20 cellular contexts compared by ENCODE assay signal in the genomic region with DNA sequence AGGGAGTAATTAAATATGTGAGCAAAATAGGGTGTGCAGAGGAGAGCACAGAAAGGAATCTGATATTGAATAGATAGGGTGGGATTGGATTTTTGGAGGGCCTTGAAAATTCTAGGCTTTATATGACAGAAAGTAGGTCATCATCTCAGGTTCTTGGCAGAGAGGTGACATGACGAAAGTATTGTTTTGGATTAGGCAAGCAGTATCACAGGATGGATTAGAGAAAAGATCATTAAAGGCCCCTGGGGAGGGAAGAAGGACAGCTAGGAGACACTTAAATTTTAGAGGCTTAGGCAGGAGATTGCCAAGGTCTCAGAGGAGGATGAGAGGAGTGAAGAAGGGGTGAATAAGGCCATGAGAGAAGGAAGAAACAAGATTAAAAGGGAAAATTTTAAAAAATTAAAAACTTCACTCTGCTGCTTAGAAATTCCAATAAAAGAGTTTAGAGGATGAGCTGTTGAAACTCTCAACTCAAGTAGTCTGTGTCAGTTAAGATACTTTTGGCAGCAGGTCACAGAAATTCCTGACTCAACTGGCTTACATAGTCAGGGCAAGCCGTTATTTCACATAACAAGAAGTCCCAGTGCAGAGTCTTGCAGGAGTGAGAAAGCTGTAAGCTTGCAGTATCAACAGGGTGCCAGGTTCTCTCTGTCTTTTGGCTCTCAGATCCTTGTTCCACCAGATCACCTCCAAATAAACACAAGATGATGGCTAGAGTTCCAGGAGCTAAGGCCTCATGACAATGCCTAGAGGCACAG. TPM values are rescaled to one million over a fixed set of nuclear protein-coding genes. Genes with fewer than 3 reads are reported as not detected.
A peak's percentile ranks its signal among the peaks of the same experiment; 100 is the strongest.
DNase-seq lines count a peak whose midpoint lies in the region; ATAC-seq, FAIRE-seq and TF ChIP-seq lines count a peak whose summit lies in the region.
"Had no signal": no experiment of that assay in that cellular context is flagged by ENCODE, and none has a peak within 500 bp of the region (broad histone marks: within the 10 kb centered on the region; RNA-seq: fewer than 3 reads in every experiment).

No MANE protein-coding gene starts in this region.

- H3K9me3 Mint-ChIP-seq in Calu3 (ENCODE audit: low read depth, unreplicated experiment) = peaks cover 3% of the 10 kb centered on the region

- H3K4me2 ChIP-seq in A549 = peak overlapping the region; percentile 30; the same call in 2 of the 3 replicates

- no peak for TF ChIP-seq RAD21 in A549 (conservative IDR thresholded peaks at IDR 0.05 in 1 of 2, IDR thresholded peaks at IDR 0.05 in 1 of 2)

- peaks cover 30% of the 10 kb centered on the region; the same call in 2 of the 3 replicates for H3K4me1 ChIP-seq in A549
- no peaks in the 10 kb centered on the region for H3K4me1 ChIP-seq in HEK293 (ENCODE audit: control insufficient read depth, insufficient read depth, low read length)
- H3K4me1 ChIP-seq in adrenal gland (replicated peaks in 1 of 2) = no peaks in the 10 kb centered on the region

- FAIRE-seq in A549 (lab: Jason Lieb, UNC) = no peak
- FAIRE-seq: endothelial cell of umbilical vein, G401.6 had no signal

- intact Hi-C loops in Calu3 (cut with micrococcal nuclease; ENCODE audit: unreplicated experiment) (no loop called here), adrenal gland (cut with DNase I) (no loop called here)

- H3K27ac Mint-ChIP-seq in Calu3 (ENCODE audit: unreplicated experiment) = no peak overlapping the region
- H3K27ac Mint-ChIP-seq: activated CD8-positive, alpha-beta T cell treated with anti-CD3 and anti-CD28 coated beads for 36 hours; CD8-positive, alpha-beta memory T cell; stimulated activated effector memory CD8-positive, alpha-beta T cell treated with anti-CD3 and anti-CD28 coated beads, Interleukin-12 subunit alpha, Interleukin-12 subunit beta, amount 100 ng/mL, for 72 hours had no signal

- no peaks in the 10 kb centered on the region for H3K36me3 Mint-ChIP-seq in Calu3 (ENCODE audit: insufficient read depth, unreplicated experiment)
- H3K36me3 Mint-ChIP-seq: CD8-positive, alpha-beta memory T cell; stimulated activated effector memory CD8-positive, alpha-beta T cell treated with anti-CD3 and anti-CD28 coated beads, Interleukin-12 subunit alpha, Interleukin-12 subunit beta, amount 100 ng/mL, for 72 hours had no signal

- H3K4me3 ChIP-seq in A549 (no peak overlapping the region), HEK293 (ENCODE audit: low read depth, low read length) (no peak overlapping the region), astrocyte of the spinal cord (ENCODE audit: low read depth, low read length) (no peak overlapping the region), adrenal gland (no peak overlapping the region)
- H3K4me3 ChIP-seq: mucosa of descending colon, skin epidermis had no signal

- no peak overlapping the region for H3K4me3 Mint-ChIP-seq in Calu3 (ENCODE audit: low read depth, unreplicated experiment)
- H3K4me3 Mint-ChIP-seq: activated CD8-positive, alpha-beta T cell treated with anti-CD3 and anti-CD28 coated beads for 36 hours; CD8-positive, alpha-beta memory T cell; stimulated activated effector memory CD8-positive, alpha-beta T cell treated with anti-CD3 and anti-CD28 coated beads, Interleukin-12 subunit alpha, Interleukin-12 subunit beta, amount 100 ng/mL, for 72 hours had no signal

- no peak for DNase-seq in A549 (ENCODE audit: low read depth in 1 of 2, low spot score in 1 of 2)
- DNase-seq in astrocyte of the spinal cord (ENCODE audit: low read depth, low spot score) = peak; percentile 43
- DNase-seq in kidney tubule cell (ENCODE audit: low spot score) = peak; percentile 31
- no peak for DNase-seq in Calu3
- DNase-seq in stimulated activated naive CD4-positive, alpha-beta T cell treated with Interleukin-2 at 50 U/mL for 16 hours (lab: John Stamatoyannopoulos, UW) = no peak
- DNase-seq in adrenal gland = no peak
- DNase-seq in SW480 (ENCODE audit: low spot score) = no peak
- DNase-seq: ACHN; activated CD8-positive, alpha-beta T cell treated with anti-CD3 and anti-CD28 coated beads for 36 hours; CD8-positive, alpha-beta memory T cell; Karpas-422; mucosa of descending colon; NCI-H510A; nucleus accumbens had no signal

- no peak for TF ChIP-seq EP300 in A549 (IDR thresholded peaks at IDR 0.05)

- 26% methylated on average over 2 of the region's 2 CpGs for WGBS in A549 (ENCODE audit: missing lambda C conversion rate)
- 57 to 59% (median 57%) methylated on average over 2 of the region's 2 CpGs for WGBS in adrenal gland, 4 donors

- H3K27me3 ChIP-seq in adrenal gland = no peaks in the 10 kb centered on the region

- no peaks in the 10 kb centered on the region for H3K4me1 Mint-ChIP-seq in Calu3 (ENCODE audit: low read depth, unreplicated experiment)
- H3K4me1 Mint-ChIP-seq: CD8-positive, alpha-beta memory T cell; stimulated activated effector memory CD8-positive, alpha-beta T cell treated with anti-CD3 and anti-CD28 coated beads, Interleukin-12 subunit alpha, Interleukin-12 subunit beta, amount 100 ng/mL, for 72 hours had no signal

- TF ChIP-seq POLR2A in A549 (IDR thresholded peaks at IDR 0.05; ENCODE audit: low read length) (no peak), adrenal gland (IDR thresholded peaks at IDR 0.05) (no peak)

- CTCF ChIA-PET in A549 (lab: Yijun Ruan, JAX) (no interaction called here), HEK293 (lab: Yijun Ruan, JAX) (interaction anchor here (0.6 to 1.5 kb wide), 3 partner anchors 8 to 322 kb away, joined by 3 to 5 read pairs (median 4); no protein-coding TSS in a partner anchor), Calu3 (lab: Charles Lee) (no interaction called here)

- BruUV-seq in Calu3 (replicated peaks; lab: Mats Ljungman, UMichigan) = no TSS peak

- H3K27me3 Mint-ChIP-seq in Calu3 (ENCODE audit: unreplicated experiment) = no peaks in the 10 kb centered on the region

- H3K9me3 ChIP-seq in A549 = peaks cover 3% of the 10 kb centered on the region; the same call in 2 of the 3 replicates
- H3K9me3 ChIP-seq in HEK293 (ENCODE audit: control insufficient read depth, insufficient read depth, low read depth, low read length) = no peaks in the 10 kb centered on the region
- peaks cover 0 to 13% (median 0%) of the 10 kb centered on the region in 3 donors for H3K9me3 ChIP-seq in adrenal gland (replicated peaks in 1 of 3)

- POLR2A ChIA-PET in A549 (lab: Yijun Ruan, JAX) (no interaction called here), HEK293 (lab: Yijun Ruan, JAX) (no interaction called here)

- no peak for TF ChIP-seq CTCF in A549 (IDR thresholded peaks at IDR 0.05)
- no peak for TF ChIP-seq CTCF in HEK293 (tag by site-specific recombination; IDR thresholded peaks at IDR 0.05)
- TF ChIP-seq CTCF in astrocyte of the spinal cord (IDR thresholded peaks at IDR 0.05; ENCODE audit: low read depth, low read length) = no peak
- TF ChIP-seq CTCF in Calu3 (IDR thresholded peaks at IDR 0.05; ENCODE audit: unreplicated experiment) = no peak
- no peak for TF ChIP-seq CTCF in adrenal gland (IDR thresholded peaks at IDR 0.05)

- H3K36me3 ChIP-seq in HEK293 (ENCODE audit: control insufficient read depth in 2 of 2, insufficient read depth in 1 of 2, low read length in 2 of 2) (no peaks in the 10 kb centered on the region), adrenal gland (replicated peaks in 1 of 2) (no peaks in the 10 kb centered on the region)

- H3K27ac ChIP-seq in A549 (no peak overlapping the region; a peak in 1 of 6 replicates), HEK293 (ENCODE audit: extremely low read depth, low read depth, low read length) (no peak overlapping the region), adrenal gland (no peak overlapping the region)
- H3K27ac ChIP-seq: skin epidermis had no signal

- ATAC-seq in A549 = no peak
- ATAC-seq: activated CD8-positive, alpha-beta T cell treated with anti-CD3 and anti-CD28 coated beads for 36 hours; mucosa of descending colon; Panc1; stimulated activated effector memory CD8-positive, alpha-beta T cell treated with anti-CD3 and anti-CD28 coated beads, Interleukin-12 subunit alpha, Interleukin-12 subunit beta, amount 100 ng/mL, for 72 hours had no signal

- in situ Hi-C loops in astrocyte of the spinal cord (cut with HindIII; ENCODE audit: low sequenced_read_pairs) = no loop called here

TF ChIP-seq in A549, 52 proteins besides CTCF, POLR2A, EP300 and RAD21:
- no peak for TF ChIP-seq FOXS1 (CRISPR knock-in tag; IDR thresholded peaks at IDR 0.05)
- TF ChIP-seq, protein P1, sequence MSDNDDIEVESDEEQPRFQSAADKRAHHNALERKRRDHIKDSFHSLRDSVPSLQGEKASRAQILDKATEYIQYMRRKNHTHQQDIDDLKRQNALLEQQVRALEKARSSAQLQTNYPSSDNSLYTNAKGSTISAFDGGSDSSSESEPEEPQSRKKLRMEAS (IDR thresholded peaks at IDR 0.05) = no peak
- TF ChIP-seq HEYL (CRISPR knock-in tag; IDR thresholded peaks at IDR 0.05) = no peak

TF ChIP-seq in HEK293, 187 proteins besides CTCF, POLR2A, EP300 and RAD21 (continues in another document):
- TF ChIP-seq ZNF223 (tag by site-specific recombination; IDR thresholded peaks at IDR 0.05) = no peak
- TF ChIP-seq, protein P2, sequence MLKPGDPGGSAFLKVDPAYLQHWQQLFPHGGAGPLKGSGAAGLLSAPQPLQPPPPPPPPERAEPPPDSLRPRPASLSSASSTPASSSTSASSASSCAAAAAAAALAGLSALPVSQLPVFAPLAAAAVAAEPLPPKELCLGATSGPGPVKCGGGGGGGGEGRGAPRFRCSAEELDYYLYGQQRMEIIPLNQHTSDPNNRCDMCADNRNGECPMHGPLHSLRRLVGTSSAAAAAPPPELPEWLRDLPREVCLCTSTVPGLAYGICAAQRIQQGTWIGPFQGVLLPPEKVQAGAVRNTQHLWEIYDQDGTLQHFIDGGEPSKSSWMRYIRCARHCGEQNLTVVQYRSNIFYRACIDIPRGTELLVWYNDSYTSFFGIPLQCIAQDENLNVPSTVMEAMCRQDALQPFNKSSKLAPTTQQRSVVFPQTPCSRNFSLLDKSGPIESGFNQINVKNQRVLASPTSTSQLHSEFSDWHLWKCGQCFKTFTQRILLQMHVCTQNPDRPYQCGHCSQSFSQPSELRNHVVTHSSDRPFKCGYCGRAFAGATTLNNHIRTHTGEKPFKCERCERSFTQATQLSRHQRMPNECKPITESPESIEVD (tag by site-specific recombination; IDR thresholded peaks at IDR 0.05) = peak; percentile 32; the same call in 1 of the 2 replicates
- peak; percentile 45; the same call in 1 of the 2 replicates for TF ChIP-seq ZNF843 (tag by site-specific recombination; IDR thresholded peaks at IDR 0.05)

RNA-seq across cellular contexts. Expression of a gene that starts 8.8 kb away (rescaled TPM):
- 14.4 and 14.5 TPM in 2 replicates for polyA plus RNA-seq in A549 (2011; rRNA removed)
- 1.8 and 2.3 TPM in 2 replicates for polyA plus RNA-seq in A549 (2012; cell fraction: cytosol; rRNA removed)
- 2.0 and 2.3 TPM in 2 replicates for polyA plus RNA-seq in A549 (2012; cell fraction: nucleus; rRNA removed)
- polyA plus RNA-seq in A549 (2017; fragmentation: RNase III; extraction: RNeasy Plus Mini Kit Qiagen cat#74134 plus additional on column Dnase treatment) = 6.6 to 9.0 TPM (median 8.0 TPM) in 3 replicates
- polyA minus RNA-seq in A549 (2011; rRNA and poly(A)+ RNA removed) = 38.8 and 40.3 TPM in 2 replicates
- total RNA-seq in Calu3 (2022) = not detected in 2 replicates
- total RNA-seq in adrenal gland = 1 to 10 TPM in 7 of 8 donors, under 1 TPM in 1; 0.61 to 4.8 (median 2.6) TPM
- polyA plus RNA-seq in adrenal gland = 1 to 10 TPM in 1 of 3 donors, under 1 TPM in 2; 0.37 to 2.6 (median 0.40) TPM
- total RNA-seq: activated CD8-positive, alpha-beta T cell treated with anti-CD3 and anti-CD28 coated beads for 36 hours; CD8-positive, alpha-beta memory T cell; endothelial cell of umbilical vein had no signal
- polyA plus RNA-seq: CD8-positive, alpha-beta memory T cell had no signal

Comparison
In these comparisons a context has a peak if more than half of its experiments do, and no peak if none do; other contexts are left out.
1. DNase-seq: peak in astrocyte of the spinal cord (single experiment) and kidney tubule cell (single experiment); none in A549 (0 of 2), Calu3 (single experiment), stimulated activated naive CD4-positive, alpha-beta T cell treated with Interleukin-2 at 50 U/mL for 16 hours (single experiment), adrenal gland (0 of 7) and SW480 (single experiment).